Comparison of ENCODE assay signal across 11 cellular contexts in genomic region chr9:127446720-127447415, GRCh38. TPM values are rescaled to one million over a fixed set of nuclear protein-coding genes. Genes with fewer than 3 reads are reported as not detected.
A peak's percentile ranks its signal among the peaks of the same experiment; 100 is the strongest.
DNase-seq lines count a peak whose midpoint lies in the region; ATAC-seq and TF ChIP-seq lines count a peak whose summit lies in the region.
"Had no signal": no experiment of that assay in that cellular context is flagged by ENCODE, and none has a peak within 500 bp of the region (broad histone marks: within the 10 kb centered on the region; RNA-seq: fewer than 3 reads in every experiment).

No MANE protein-coding gene starts in this region.

- H3K36me3 Mint-ChIP-seq in endothelial cell (ENCODE audit: low read depth, unreplicated experiment): peaks cover 42% of the 10 kb centered on the region

- H3K27ac ChIP-seq in AG04450 (ENCODE audit: low read depth, low read length) (peak overlapping the region; percentile 52), RWPE1 (peak overlapping the region; percentile 70)
- H3K27ac ChIP-seq: pancreas had no signal

- H3K9me3 Mint-ChIP-seq in endothelial cell (ENCODE audit: unreplicated experiment): no peaks in the 10 kb centered on the region

- ATAC-seq in left ventricle myocardium superior: no peak
- no peak for ATAC-seq in GM19455 (IDR thresholded peaks at IDR 0.05; ENCODE audit: unreplicated experiment)
- ATAC-seq in left cardiac atrium: no peak
- ATAC-seq: pancreas had no signal

- POLR2A ChIA-PET in AG04450 (lab: Yijun Ruan, JAX): interaction anchor here (0.7 kb wide), 1 partner anchor 417 kb away, joined by 3 read pairs; no protein-coding TSS in a partner anchor
- POLR2A ChIA-PET in RWPE1 (lab: Yijun Ruan, JAX; ENCODE audit: low non-redundant PET): no interaction called here

- peaks cover 7% of the 10 kb centered on the region for H3K27me3 Mint-ChIP-seq in endothelial cell (ENCODE audit: unreplicated experiment)

- H3K9me3 ChIP-seq in AG04450 (ENCODE audit: control insufficient read depth, insufficient read depth, low read length): peaks cover 45% of the 10 kb centered on the region
- H3K9me3 ChIP-seq: pancreas had no signal

- no peaks in the 10 kb centered on the region for H3K27me3 ChIP-seq in AG04450 (ENCODE audit: control insufficient read depth, insufficient read depth, low read length)
- H3K27me3 ChIP-seq: pancreas had no signal

- no peak for DNase-seq in AG04450 (ENCODE audit: low read depth, low spot score)
- peak; percentile 46 for DNase-seq in ELR (ENCODE audit: low read depth)
- DNase-seq in RWPE1 (ENCODE audit: low spot score): no peak
- DNase-seq in endothelial cell (ENCODE audit: low spot score): no peak
- no peak for DNase-seq in left ventricle myocardium superior
- no peak for DNase-seq in left cardiac atrium
- no peak for DNase-seq in NCI-H1436 treated with DMSO at 0.1 percent for 48 hours (lab: John Stamatoyannopoulos, UW)
- DNase-seq: activated CD4-positive, alpha-beta T cell treated with anti-CD3 and anti-CD28 coated beads, Interleukin-2, amount 50 U/mL, for 4 hours; DND-41; pancreas had no signal

- no peak for TF ChIP-seq CTCF in AG04450 (IDR thresholded peaks at IDR 0.05; ENCODE audit: low read depth, low read length)
- no peak for TF ChIP-seq CTCF in RWPE1 (conservative IDR thresholded peaks at IDR 0.05; ENCODE audit: low read depth)
- TF ChIP-seq CTCF in endothelial cell (IDR thresholded peaks at IDR 0.05; ENCODE audit: unreplicated experiment): no peak

- CTCF ChIA-PET in AG04450 (lab: Charles Lee): no interaction called here
- CTCF ChIA-PET in RWPE1 (lab: Yijun Ruan, JAX): interaction anchor here (0.7 kb wide), 2 partner anchors 10 to 42 kb away, joined by 3 to 4 read pairs; no protein-coding TSS in a partner anchor

- H3K4me1 Mint-ChIP-seq in endothelial cell (ENCODE audit: unreplicated experiment): peaks cover 22% of the 10 kb centered on the region

- H3K4me3 Mint-ChIP-seq in endothelial cell (ENCODE audit: unreplicated experiment): peak overlapping the region; percentile 52

- no peak overlapping the region for H3K27ac Mint-ChIP-seq in endothelial cell (ENCODE audit: unreplicated experiment)

- intact Hi-C loops in left ventricle myocardium superior (cut with micrococcal nuclease): no loop called here
- intact Hi-C loops in left cardiac atrium (cut with DNase I): no loop called here

- H3K4me3 ChIP-seq in AG04450 (ENCODE audit: low read depth, low read length): no peak overlapping the region
- H3K4me3 ChIP-seq: pancreas had no signal

RNA-seq across cellular contexts. Expression of gene RPL12, which starts 4.3 kb away (rescaled TPM):
- 2,379 and 2,541 TPM in 2 replicates for polyA plus RNA-seq in AG04450 (2011; rRNA removed)
- polyA minus RNA-seq in AG04450 (2011; rRNA and poly(A)+ RNA removed): 720 and 1,006 TPM in 2 replicates
- total RNA-seq in endothelial cell (ENCODE audit: unreplicated experiment) (1,208 TPM), left ventricle myocardium superior (637 TPM), left cardiac atrium (100 to 1,000 TPM; 691 to 730 TPM)

RNA-seq across cellular contexts. Expression of gene LRSAM1, which starts 4.4 kb away (rescaled TPM):
- 3.4 and 4.8 TPM in 2 replicates for polyA plus RNA-seq in AG04450 (2011; rRNA removed)
- polyA minus RNA-seq in AG04450 (2011; rRNA and poly(A)+ RNA removed): 4.9 and 5.7 TPM in 2 replicates
- total RNA-seq in endothelial cell (ENCODE audit: unreplicated experiment) (22.6 TPM), left ventricle myocardium superior (52.0 TPM), left cardiac atrium (10 to 100 TPM; 17.2 to 22.6 TPM)

RNA-seq across cellular contexts. Expression of gene ZNF79, which starts 22.7 kb away (rescaled TPM):
- 5.2 and 5.6 TPM in 2 replicates for polyA plus RNA-seq in AG04450 (2011; rRNA removed)
- 19.7 and 21.1 TPM in 2 replicates for polyA minus RNA-seq in AG04450 (2011; rRNA and poly(A)+ RNA removed)
- 12.6 TPM for total RNA-seq in endothelial cell (ENCODE audit: unreplicated experiment)
- total RNA-seq in left ventricle myocardium superior: 7.4 TPM
- total RNA-seq in left cardiac atrium: 1 to 10 TPM; 6.2 to 6.6 TPM

RNA-seq across cellular contexts. Expression of gene SLC2A8, which starts 49.9 kb away (rescaled TPM):
- 5.4 and 6.3 TPM in 2 replicates for polyA plus RNA-seq in AG04450 (2011; rRNA removed)
- 4.6 and 5.7 TPM in 2 replicates for polyA minus RNA-seq in AG04450 (2011; rRNA and poly(A)+ RNA removed)
- total RNA-seq in endothelial cell (ENCODE audit: unreplicated experiment): 21.5 TPM
- 18.6 TPM for total RNA-seq in left ventricle myocardium superior
- total RNA-seq in left cardiac atrium: 10 to 100 TPM; 12.1 to 16.1 TPM
